Comparison of ENCODE assay signal across 8 cellular contexts in genomic region chr1:198776602-198777029, GRCh38.
DNase-seq lines count a peak whose midpoint lies in the region; TF ChIP-seq lines count a peak whose summit lies in the region.

No MANE protein-coding gene starts in this region.

- H3K4me3 Mint-ChIP-seq in activated naive CD4-positive, alpha-beta T cell treated with anti-CD3 and anti-CD28 coated beads, Interleukin-2, amount 10 ng/mL, durations not matched to agents 7 days and 5 days, result no peak overlapping the region

- H3K4me3 ChIP-seq in fibroblast of pulmonary artery (replicated peaks; ENCODE audit: low read depth, low read length), result no peak overlapping the region
- H3K4me3 ChIP-seq in HAP-1, result no peak overlapping the region

- intact Hi-C loops in posterior vena cava (cut with DNase I), result no loop called here

- in situ Hi-C loops in HAP-1 (cut with MboI; ENCODE audit: low sequenced_read_pairs), result no loop called here

- no peaks in the 10 kb centered on the region for H3K36me3 ChIP-seq in HAP-1 (replicated peaks)

- H3K4me1 Mint-ChIP-seq in activated naive CD4-positive, alpha-beta T cell treated with anti-CD3 and anti-CD28 coated beads, Interleukin-2, amount 10 ng/mL, durations not matched to agents 7 days and 5 days, result peaks cover 9% of the 10 kb centered on the region

- no peaks in the 10 kb centered on the region for H3K9me3 ChIP-seq in HAP-1

- no peaks in the 10 kb centered on the region for H3K36me3 Mint-ChIP-seq in activated naive CD4-positive, alpha-beta T cell treated with anti-CD3 and anti-CD28 coated beads, Interleukin-2, amount 10 ng/mL, durations not matched to agents 7 days and 5 days

- no peak overlapping the region for H3K27ac Mint-ChIP-seq in activated naive CD4-positive, alpha-beta T cell treated with anti-CD3 and anti-CD28 coated beads, Interleukin-2, amount 10 ng/mL, durations not matched to agents 7 days and 5 days

- POLR2A ChIA-PET in GM10248 (lab: Yijun Ruan, JAX), result no interaction called here

- TF ChIP-seq CTCF in GM10248 (IDR thresholded peaks at IDR 0.05; ENCODE audit: control extremely low read depth, extremely low read depth, low read depth, missing control alignments), result no peak
- TF ChIP-seq CTCF in fibroblast of pulmonary artery (IDR thresholded peaks at IDR 0.05; ENCODE audit: low read length, missing control alignments), result no peak

- H3K27me3 Mint-ChIP-seq in activated naive CD4-positive, alpha-beta T cell treated with anti-CD3 and anti-CD28 coated beads, Interleukin-2, amount 10 ng/mL, durations not matched to agents 7 days and 5 days, result peaks cover 3% of the 10 kb centered on the region

- no peaks in the 10 kb centered on the region for H3K27me3 ChIP-seq in HAP-1 (ENCODE audit: low read depth)

- H3K4me1 ChIP-seq in HAP-1, result no peaks in the 10 kb centered on the region

- no peaks in the 10 kb centered on the region for H3K9me3 Mint-ChIP-seq in activated naive CD4-positive, alpha-beta T cell treated with anti-CD3 and anti-CD28 coated beads, Interleukin-2, amount 10 ng/mL, durations not matched to agents 7 days and 5 days

- DNase-seq in GM10248 (ENCODE audit: extremely low spot score) (peak; percentile 3), RKO (ENCODE audit: low spot score) (peak; percentile 61), fibroblast of pulmonary artery (ENCODE audit: low read depth) (peak; percentile 98), posterior vena cava (ENCODE audit: low spot score) (peak; percentile 81), HAP-1 (ENCODE audit: low spot score in 2 of 2) (no peak)
- no peak for DNase-seq in stimulated activated CD4-positive, alpha-beta T cell treated with anti-CD3 and anti-CD28 coated beads, Interleukin-2, amount 100 ng/mL, for 48 hours
- DNase-seq in activated effector memory CD4-positive, alpha-beta T cell treated with anti-CD3 and anti-CD28 coated beads, Interleukin-2, amount 50 U/mL, for 16 hours, result no peak
- DNase-seq in activated naive CD4-positive, alpha-beta T cell treated with anti-CD3 and anti-CD28 coated beads, Interleukin-2, amount 10 ng/mL, durations not matched to agents 7 days and 5 days, result no peak

- CTCF ChIA-PET in GM10248 (lab: Yijun Ruan, JAX), result interaction anchor here (0.9 to 1.7 kb wide), 3 partner anchors 12 to 466 kb away, joined by 3 to 4 read pairs (median 3); no protein-coding TSS in a partner anchor
- CTCF ChIA-PET in activated naive CD4-positive, alpha-beta T cell treated with anti-CD3 and anti-CD28 coated beads, Interleukin-2, amount 10 ng/mL, durations not matched to agents 7 days and 5 days (lab: Charles Lee), result interaction anchor here (0.7 kb wide), 1 partner anchor 445 kb away, joined by 3 read pairs; no protein-coding TSS in a partner anchor

Comparison
In these comparisons a context has a peak if more than half of its experiments do, and no peak if none do; other contexts are left out.
1. DNase-seq: peak in GM10248 (single experiment), RKO (single experiment), fibroblast of pulmonary artery (single experiment) and posterior vena cava (single experiment); none in HAP-1 (0 of 2), stimulated activated CD4-positive, alpha-beta T cell treated with anti-CD3 and anti-CD28 coated beads, Interleukin-2, amount 100 ng/mL, for 48 hours (0 of 2), activated effector memory CD4-positive, alpha-beta T cell treated with anti-CD3 and anti-CD28 coated beads, Interleukin-2, amount 50 U/mL, for 16 hours (single experiment) and activated naive CD4-positive, alpha-beta T cell treated with anti-CD3 and anti-CD28 coated beads, Interleukin-2, amount 10 ng/mL, durations not matched to agents 7 days and 5 days (single experiment).